Comparison of ENCODE assay signal across 28 cellular contexts in the genomic region with DNA sequence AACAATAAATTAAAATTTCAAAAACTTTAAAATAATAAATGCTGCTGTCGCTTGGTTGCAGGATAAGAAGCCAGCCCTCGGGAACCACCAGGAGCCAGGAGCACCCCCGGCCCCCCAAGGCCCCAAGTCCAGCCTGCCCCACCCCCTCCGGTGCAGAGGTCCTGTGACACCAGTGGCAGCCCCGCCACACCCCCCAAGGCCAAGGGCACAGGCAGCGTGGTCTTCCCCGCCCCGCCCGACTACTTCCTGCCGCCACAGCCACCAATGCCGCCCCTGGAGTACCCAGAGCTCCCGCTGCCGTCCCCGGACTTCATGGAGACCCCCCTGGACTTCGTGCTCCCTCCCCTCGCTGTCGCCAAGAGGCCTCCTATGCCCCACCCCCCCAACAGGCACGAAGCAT.
"Had no signal": no experiment of that assay in that cellular context is flagged by ENCODE, and none has a peak within 500 bp of the region (broad histone marks: within the 10 kb centered on the region; RNA-seq: fewer than 3 reads in every experiment).

No MANE protein-coding gene starts in this region.

- H3K36me3 Mint-ChIP-seq: stimulated activated effector memory CD8-positive, alpha-beta T cell treated with anti-CD3 and anti-CD28 coated beads, Interleukin-12 subunit alpha, Interleukin-12 subunit beta, amount 100 ng/mL, for 72 hours; stimulated activated naive B cell treated with anti-CD40 and anti-IgM and Interleukin-4, amounts not matched to agents 10 μg/mL and 1 μg/mL and 100 μg/mL, for 72 hours; type B pancreatic cell had no signal

- H3K4me1 ChIP-seq: stomach, suprapubic skin, testis, thyroid gland, tibial artery, tibial nerve, transverse colon, upper lobe of left lung, upper lobe of right lung, uterus, vagina had no signal

- H3K36me3 ChIP-seq: stomach, suprapubic skin, thoracic aorta, thyroid gland, tibial artery, tibial nerve, transverse colon, upper lobe of left lung, upper lobe of right lung, uterus, vagina had no signal

- H3K4me3 ChIP-seq: stomach, suprapubic skin, thoracic aorta, thyroid gland, tibial artery, tibial nerve, transverse colon, upper lobe of left lung, upper lobe of right lung, uterus, vagina had no signal

- H3K27ac Mint-ChIP-seq: stimulated activated effector memory CD8-positive, alpha-beta T cell treated with anti-CD3 and anti-CD28 coated beads, Interleukin-12 subunit alpha, Interleukin-12 subunit beta, amount 100 ng/mL, for 72 hours; stimulated activated memory B cell treated with anti-CD40 and anti-IgM and Interleukin-4, amounts not matched to agents 10 μg/mL and 1 μg/mL and 100 μg/mL, for 72 hours; stimulated activated naive B cell treated with anti-CD40 and anti-IgM and Interleukin-4, amounts not matched to agents 10 μg/mL and 1 μg/mL and 100 μg/mL, for 72 hours; stimulated activated naive CD8-positive, alpha-beta T cell treated with anti-CD3 and anti-CD28 coated beads, Interleukin-15, amount 100 ng/mL, for 72 hours; stimulated activated naive CD8-positive, alpha-beta T cell treated with anti-CD3 and anti-CD28 coated beads, Interleukin-15, Interleukin-2, amounts not matched to agents 100 ng/mL and 50 ng/mL, for 24 hours; type B pancreatic cell had no signal

- H3K9me3 ChIP-seq: stomach, suprapubic skin, testis, thoracic aorta, thyroid gland, tibial artery, tibial nerve, transverse colon, upper lobe of left lung, upper lobe of right lung, uterus, vagina had no signal

- H3K27me3 Mint-ChIP-seq: stimulated activated naive CD8-positive, alpha-beta T cell treated with anti-CD3 and anti-CD28 coated beads, Interleukin-15, amount 100 ng/mL, for 72 hours; stimulated activated naive CD8-positive, alpha-beta T cell treated with anti-CD3 and anti-CD28 coated beads, Interleukin-15, Interleukin-2, amounts not matched to agents 100 ng/mL and 50 ng/mL, for 24 hours had no signal

- H3K4me3 Mint-ChIP-seq: stimulated activated effector memory CD8-positive, alpha-beta T cell treated with anti-CD3 and anti-CD28 coated beads, Interleukin-12 subunit alpha, Interleukin-12 subunit beta, amount 100 ng/mL, for 72 hours; stimulated activated memory B cell treated with anti-CD40 and anti-IgM and Interleukin-4, amounts not matched to agents 10 μg/mL and 1 μg/mL and 100 μg/mL, for 72 hours; stimulated activated naive B cell treated with anti-CD40 and anti-IgM and Interleukin-4, amounts not matched to agents 10 μg/mL and 1 μg/mL and 100 μg/mL, for 72 hours; stimulated activated naive CD8-positive, alpha-beta T cell treated with anti-CD3 and anti-CD28 coated beads, Interleukin-15, amount 100 ng/mL, for 72 hours; stimulated activated naive CD8-positive, alpha-beta T cell treated with anti-CD3 and anti-CD28 coated beads, Interleukin-15, Interleukin-2, amounts not matched to agents 100 ng/mL and 50 ng/mL, for 24 hours; type B pancreatic cell had no signal

- H3K27me3 ChIP-seq: suprapubic skin, testis, thyroid gland, tibial artery, tibial nerve, transverse colon, upper lobe of left lung, upper lobe of right lung, uterus, vagina had no signal

- H3K27ac ChIP-seq: stomach, suprapubic skin, testis, thoracic aorta, thyroid gland, tibial artery, tibial nerve, transverse colon, upper lobe of left lung, upper lobe of right lung, uterus, vagina had no signal

- H3K9me3 Mint-ChIP-seq: stimulated activated effector memory CD8-positive, alpha-beta T cell treated with anti-CD3 and anti-CD28 coated beads, Interleukin-12 subunit alpha, Interleukin-12 subunit beta, amount 100 ng/mL, for 72 hours; stimulated activated naive CD8-positive, alpha-beta T cell treated with anti-CD3 and anti-CD28 coated beads, Interleukin-15, Interleukin-2, amounts not matched to agents 100 ng/mL and 50 ng/mL, for 24 hours; type B pancreatic cell had no signal

- H3K4me1 Mint-ChIP-seq: stimulated activated effector memory CD8-positive, alpha-beta T cell treated with anti-CD3 and anti-CD28 coated beads, Interleukin-12 subunit alpha, Interleukin-12 subunit beta, amount 100 ng/mL, for 72 hours; stimulated activated memory B cell treated with anti-CD40 and anti-IgM and Interleukin-4, amounts not matched to agents 10 μg/mL and 1 μg/mL and 100 μg/mL, for 72 hours; stimulated activated naive CD8-positive, alpha-beta T cell treated with anti-CD3 and anti-CD28 coated beads, Interleukin-15, amount 100 ng/mL, for 72 hours had no signal

- DNase-seq: stimulated activated CD4-positive, alpha-beta T cell treated with anti-CD3 and anti-CD28 coated beads, Interleukin-2, amount 100 ng/mL, for 48 hours; stimulated activated CD4-positive, alpha-beta T cell treated with anti-CD3 and anti-CD28 coated beads, Interleukin-4, amount 100 ng/mL, for 1 hour; stimulated activated CD4-positive, alpha-beta T cell treated with anti-CD3 and anti-CD28 coated beads, Interleukin-4, amount 100 ng/mL, for 24 hours; stimulated activated CD4-positive, alpha-beta T cell treated with anti-CD3 and anti-CD28 coated beads, Interleukin-4, amount 100 ng/mL, for 4 hours; stimulated activated CD8-positive, alpha-beta memory T cell treated with anti-CD3 and anti-CD28 coated beads, Interleukin-4, amount 100 ng/mL, for 48 hours; stimulated activated naive B cell treated with anti-CD40 and anti-IgM and Interleukin-4, amounts not matched to agents 10 μg/mL and 1 μg/mL and 100 μg/mL, for 72 hours; stimulated activated naive CD4-positive, alpha-beta T cell; stimulated activated naive CD4-positive, alpha-beta T cell treated with Interleukin-2 at 50 U/mL for 16 hours; stimulated activated naive CD8-positive, alpha-beta T cell treated with anti-CD3 and anti-CD28 coated beads, Interleukin-15, amount 100 ng/mL, for 72 hours; stimulated activated naive CD8-positive, alpha-beta T cell treated with anti-CD3 and anti-CD28 coated beads, Interleukin-15, Interleukin-2, amounts not matched to agents 100 U/mL and 50 U/mL, for 24 hours; stomach; substantia nigra; testis; thyroid gland; tibial artery; transverse colon; trophoblast cell; upper lobe of right lung; uterus had no signal

- ATAC-seq: stimulated activated effector memory CD8-positive, alpha-beta T cell treated with anti-CD3 and anti-CD28 coated beads, Interleukin-12 subunit alpha, Interleukin-12 subunit beta, amount 100 ng/mL, for 72 hours; stimulated activated memory B cell treated with anti-CD40 and anti-IgM and Interleukin-4, amounts not matched to agents 10 μg/mL and 1 μg/mL and 100 μg/mL, for 72 hours; stimulated activated naive B cell treated with anti-CD40 and anti-IgM and Interleukin-4, amounts not matched to agents 10 μg/mL and 1 μg/mL and 100 μg/mL, for 72 hours; stimulated activated naive CD8-positive, alpha-beta T cell treated with anti-CD3 and anti-CD28 coated beads, Interleukin-15, amount 100 ng/mL, for 72 hours; stimulated activated naive CD8-positive, alpha-beta T cell treated with anti-CD3 and anti-CD28 coated beads, Interleukin-15, Interleukin-2, amounts not matched to agents 100 U/mL and 50 U/mL, for 24 hours; upper lobe of right lung had no signal
